ENCODE assay signal across 8 cellular contexts in genomic region chr3:49017229-49017615, GRCh38. TPM values are rescaled to one million over a fixed set of nuclear protein-coding genes. Genes with fewer than 3 reads are reported as not detected.
A peak's percentile ranks its signal among the peaks of the same experiment; 100 is the strongest.
DNase-seq lines count a peak whose midpoint lies in the region; ATAC-seq, FAIRE-seq and TF ChIP-seq lines count a peak whose summit lies in the region.

No MANE protein-coding gene starts in this region.

- intact Hi-C loops in activated T-helper 2 cell treated with anti-CD3 and anti-CD28 coated beads, Interferon-gamma antibody, Interleukin-2, Interleukin-4, amounts not matched to agents 10 μg/mL and 5 μg/mL and 100 μg/mL, durations not matched to agents 14 hours and 24 hours and 36 hours (cut with micrococcal nuclease) = no loop called here

- H3K9me1 ChIP-seq in keratinocyte (ENCODE audit: control insufficient read depth, extremely low read depth, insufficient read depth, low read length) = peaks cover 8% of the 10 kb centered on the region

- peaks cover 21% of the 10 kb centered on the region for H3K4me1 Mint-ChIP-seq in activated T-cell treated with anti-CD3 and anti-CD28 coated beads, Interleukin-2, amount 50 U/mL, for 4 hours (ENCODE audit: low read depth)
- H3K4me1 Mint-ChIP-seq in activated T-helper 2 cell treated with anti-CD3 and anti-CD28 coated beads, Interferon-gamma antibody, Interleukin-2, Interleukin-4, amounts not matched to agents 10 μg/mL and 5 μg/mL and 100 μg/mL, durations not matched to agents 14 hours and 24 hours and 36 hours (ENCODE audit: low read depth) = peaks cover 6% of the 10 kb centered on the region

- dilution Hi-C loops in keratinocyte (cut with MboI; ENCODE audit: extremely low pct_ligation_motif_present, low sequenced_read_pairs) = no loop called here

- H3K9me3 ChIP-seq in keratinocyte (ENCODE audit: control insufficient read depth, low read depth, low read length) (no peaks in the 10 kb centered on the region), thoracic aorta (no peaks in the 10 kb centered on the region)

- no peak overlapping the region for H3K27ac Mint-ChIP-seq in activated T-helper 2 cell treated with anti-CD3 and anti-CD28 coated beads, Interferon-gamma antibody, Interleukin-2, Interleukin-4, amounts not matched to agents 10 μg/mL and 5 μg/mL and 100 μg/mL, durations not matched to agents 14 hours and 24 hours and 36 hours

- no peaks in the 10 kb centered on the region for H3K9me3 Mint-ChIP-seq in activated T-cell treated with anti-CD3 and anti-CD28 coated beads, Interleukin-2, amount 50 U/mL, for 4 hours
- no peaks in the 10 kb centered on the region for H3K9me3 Mint-ChIP-seq in activated T-helper 2 cell treated with anti-CD3 and anti-CD28 coated beads, Interferon-gamma antibody, Interleukin-2, Interleukin-4, amounts not matched to agents 10 μg/mL and 5 μg/mL and 100 μg/mL, durations not matched to agents 14 hours and 24 hours and 36 hours

- FAIRE-seq in keratinocyte (lab: Jason Lieb, UNC) = no peak

- no peaks in the 10 kb centered on the region for H3K27me3 Mint-ChIP-seq in activated T-cell treated with anti-CD3 and anti-CD28 coated beads, Interleukin-2, amount 50 U/mL, for 4 hours (ENCODE audit: low read depth)
- H3K27me3 Mint-ChIP-seq in activated T-helper 2 cell treated with anti-CD3 and anti-CD28 coated beads, Interferon-gamma antibody, Interleukin-2, Interleukin-4, amounts not matched to agents 10 μg/mL and 5 μg/mL and 100 μg/mL, durations not matched to agents 14 hours and 24 hours and 36 hours (ENCODE audit: low read depth) = no peaks in the 10 kb centered on the region

- peak overlapping the region; percentile 14 for H3K27ac ChIP-seq in keratinocyte (ENCODE audit: control insufficient read depth, insufficient read depth, low read length)
- H3K27ac ChIP-seq in thoracic aorta = peak overlapping the region in 1 of 2 donors; percentile 73

- no peaks in the 10 kb centered on the region for H3K27me3 ChIP-seq in keratinocyte (ENCODE audit: control insufficient read depth, extremely low read depth, insufficient read depth, low read length)
- H3K27me3 ChIP-seq in thoracic aorta (replicated peaks; ENCODE audit: insufficient read depth) = no peaks in the 10 kb centered on the region

- TF ChIP-seq CTCF in keratinocyte (optimal IDR thresholded peaks at IDR 0.05 in 1 of 3, IDR thresholded peaks at IDR 0.05 in 1 of 3, conservative IDR thresholded peaks at IDR 0.05 in 1 of 3; ENCODE audit: extremely low read depth in 1 of 3, insufficient read depth in 2 of 3, low read length in 3 of 3) = no peak
- no peak for TF ChIP-seq CTCF in thoracic aorta (IDR thresholded peaks at IDR 0.05)
- TF ChIP-seq CTCF in GM13976 (IDR thresholded peaks at IDR 0.05; ENCODE audit: borderline replicate concordance, control extremely low read depth, extremely low read depth, insufficient read depth, missing control alignments) = no peak

- peak overlapping the region; percentile 53 to 86 (median 82) for H3K4me3 ChIP-seq in keratinocyte (ENCODE audit: control insufficient read depth in 2 of 3, extremely low read depth in 1 of 3, insufficient read depth in 2 of 3, low read depth in 1 of 3, low read length in 3 of 3)
- peak overlapping the region; percentile 85 for H3K4me3 ChIP-seq in thoracic aorta

- DNase-seq in activated T-cell treated with anti-CD3 and anti-CD28 coated beads, Interleukin-2, amount 50 U/mL, for 4 hours = no peak
- DNase-seq in activated T-cell treated with anti-CD3 and anti-CD28 coated beads, Interleukin-2, amount 50 U/mL, for 48 hours = no peak
- DNase-seq in activated T-helper 2 cell treated with anti-CD3 and anti-CD28 coated beads, Interferon-gamma antibody, Interleukin-2, Interleukin-4, amounts not matched to agents 10 μg/mL and 5 μg/mL and 100 μg/mL, durations not matched to agents 14 hours and 24 hours and 36 hours (ENCODE audit: low spot score) = no peak
- DNase-seq in keratinocyte (ENCODE audit: low read depth, low spot score) = no peak
- no peak for DNase-seq in thoracic aorta (ENCODE audit: low spot score)
- no peak for DNase-seq in epidermal melanocyte (ENCODE audit: insufficient read length, low spot score)
- DNase-seq in NCI-H2107 treated with DMSO at 0.1 percent for 48 hours (lab: John Stamatoyannopoulos, UW; ENCODE audit: unreplicated experiment) = no peak
- DNase-seq in GM13976 (ENCODE audit: low spot score) = no peak

- H2AFZ ChIP-seq in keratinocyte (ENCODE audit: control insufficient read depth, low read length) = no peak overlapping the region

- H3K9ac ChIP-seq in keratinocyte (ENCODE audit: control insufficient read depth, extremely low read depth, insufficient read depth, low read length) = peak overlapping the region; percentile 78

- peaks cover 12% of the 10 kb centered on the region for H3K36me3 Mint-ChIP-seq in activated T-cell treated with anti-CD3 and anti-CD28 coated beads, Interleukin-2, amount 50 U/mL, for 4 hours (ENCODE audit: insufficient read depth)
- H3K36me3 Mint-ChIP-seq in activated T-helper 2 cell treated with anti-CD3 and anti-CD28 coated beads, Interferon-gamma antibody, Interleukin-2, Interleukin-4, amounts not matched to agents 10 μg/mL and 5 μg/mL and 100 μg/mL, durations not matched to agents 14 hours and 24 hours and 36 hours (ENCODE audit: low read depth) = peaks cover 32% of the 10 kb centered on the region

- peak overlapping the region; percentile 95 for H3K4me3 Mint-ChIP-seq in activated T-cell treated with anti-CD3 and anti-CD28 coated beads, Interleukin-2, amount 50 U/mL, for 4 hours
- peak overlapping the region; percentile 95 for H3K4me3 Mint-ChIP-seq in activated T-helper 2 cell treated with anti-CD3 and anti-CD28 coated beads, Interferon-gamma antibody, Interleukin-2, Interleukin-4, amounts not matched to agents 10 μg/mL and 5 μg/mL and 100 μg/mL, durations not matched to agents 14 hours and 24 hours and 36 hours (ENCODE audit: low read depth)

- peaks cover 24% of the 10 kb centered on the region for H4K20me1 ChIP-seq in keratinocyte (ENCODE audit: control insufficient read depth, extremely low read depth, insufficient read depth, low read length)

- peaks cover 37% of the 10 kb centered on the region for H3K79me2 ChIP-seq in keratinocyte (ENCODE audit: control insufficient read depth, insufficient read depth, low read length)

- H3K4me2 ChIP-seq in keratinocyte (ENCODE audit: control insufficient read depth, extremely low read depth, insufficient read depth, low read depth, low read length) = peak overlapping the region; percentile 99

- in situ Hi-C loops in GM13976 (cut with MboI; ENCODE audit: low sequenced_read_pairs, unreplicated experiment) = no loop called here

- no peak for ATAC-seq in activated T-cell treated with anti-CD3 and anti-CD28 coated beads, Interleukin-2, amount 50 U/mL, for 4 hours
- no peak for ATAC-seq in thoracic aorta (ENCODE audit: insufficient number of reproducible peaks, low FRiP score, low read depth)

- H3K4me1 ChIP-seq in keratinocyte (ENCODE audit: control insufficient read depth, extremely low read depth, insufficient read depth, low read length) (peaks cover 32% of the 10 kb centered on the region), thoracic aorta (ENCODE audit: control insufficient read depth in 1 of 2, low read depth in 2 of 2) (peaks cover 25 to 31% of the 10 kb centered on the region in 2 donors)

- H3K36me3 ChIP-seq in keratinocyte (ENCODE audit: control insufficient read depth in 2 of 2, extremely low read depth in 1 of 2, insufficient read depth in 2 of 2, low read length in 2 of 2) (peaks cover 15 to 43% of the 10 kb centered on the region in 2 experiments), thoracic aorta (peaks cover 26% of the 10 kb centered on the region)

RNA-seq across cellular contexts. Expression of gene DALRD3, which starts 1.2 kb away (rescaled TPM):
- total RNA-seq in activated T-cell treated with anti-CD3 and anti-CD28 coated beads, Interleukin-2, amount 50 U/mL, for 4 hours = 10 to 100 TPM; 23.9 to 32.3 (median 25.4) TPM
- total RNA-seq in activated T-helper 2 cell treated with anti-CD3 and anti-CD28 coated beads, Interferon-gamma antibody, Interleukin-2, Interleukin-4, amounts not matched to agents 10 μg/mL and 5 μg/mL and 100 μg/mL, durations not matched to agents 14 hours and 24 hours and 36 hours = 30.4 and 30.5 TPM in 2 replicates
- polyA plus RNA-seq in keratinocyte = 33.7 to 41.1 TPM (median 37.8 TPM) in 3 replicates
- 3.5 TPM for polyA plus RNA-seq in keratinocyte (2011; ENCODE audit: low read depth)
- 31.3 and 40.4 TPM in 2 replicates for polyA plus RNA-seq in keratinocyte (2011; cell fraction: cytosol; rRNA removed)
- 60.2 and 67.6 TPM in 2 replicates for polyA plus RNA-seq in keratinocyte (2011; cell fraction: nucleus; rRNA removed)
- polyA plus RNA-seq in keratinocyte (2012; ENCODE audit: low replicate concordance) = 21.7 and 23.7 TPM in 2 replicates
- polyA minus RNA-seq in keratinocyte = 45.5 to 64.0 TPM (median 55.2 TPM) in 3 replicates
- polyA minus RNA-seq in keratinocyte (2011; cell fraction: cytosol; rRNA and poly(A)+ RNA removed) = 30.5 TPM
- polyA minus RNA-seq in keratinocyte (2011; cell fraction: nucleus; rRNA and poly(A)+ RNA removed) = 13.6 and 14.7 TPM in 2 replicates
- 10 to 100 TPM; 16.8 to 36.8 TPM for total RNA-seq in thoracic aorta

RNA-seq across cellular contexts. Expression of gene NDUFAF3, which starts 4.7 kb away (rescaled TPM):
- total RNA-seq in activated T-cell treated with anti-CD3 and anti-CD28 coated beads, Interleukin-2, amount 50 U/mL, for 4 hours = 100 to 1,000 TPM; 138 to 155 (median 147) TPM
- 118 and 120 TPM in 2 replicates for total RNA-seq in activated T-helper 2 cell treated with anti-CD3 and anti-CD28 coated beads, Interferon-gamma antibody, Interleukin-2, Interleukin-4, amounts not matched to agents 10 μg/mL and 5 μg/mL and 100 μg/mL, durations not matched to agents 14 hours and 24 hours and 36 hours
- polyA plus RNA-seq in keratinocyte = 38.3 to 70.1 TPM (median 44.8 TPM) in 3 replicates
- 4.1 TPM for polyA plus RNA-seq in keratinocyte (2011; ENCODE audit: low read depth)
- 28.0 and 57.0 TPM in 2 replicates for polyA plus RNA-seq in keratinocyte (2011; cell fraction: cytosol; rRNA removed)
- 12.7 and 19.8 TPM in 2 replicates for polyA plus RNA-seq in keratinocyte (2011; cell fraction: nucleus; rRNA removed)
- 44.0 and 109 TPM in 2 replicates for polyA plus RNA-seq in keratinocyte (2012; ENCODE audit: low replicate concordance)
- 26.2 to 69.4 TPM (median 48.3 TPM) in 3 replicates for polyA minus RNA-seq in keratinocyte
- 92.1 TPM for polyA minus RNA-seq in keratinocyte (2011; cell fraction: cytosol; rRNA and poly(A)+ RNA removed)
- polyA minus RNA-seq in keratinocyte (2011; cell fraction: nucleus; rRNA and poly(A)+ RNA removed) = 15.6 and 19.4 TPM in 2 replicates
- 100 to 1,000 TPM in 1 of 2 donors, 10 to 100 TPM in 1; 65.7 to 164 TPM for total RNA-seq in thoracic aorta

RNA-seq across cellular contexts. Expression of gene WDR6, which starts 10.0 kb away (rescaled TPM):
- total RNA-seq in activated T-cell treated with anti-CD3 and anti-CD28 coated beads, Interleukin-2, amount 50 U/mL, for 4 hours = 100 to 1,000 TPM; 147 to 163 (median 155) TPM
- total RNA-seq in activated T-helper 2 cell treated with anti-CD3 and anti-CD28 coated beads, Interferon-gamma antibody, Interleukin-2, Interleukin-4, amounts not matched to agents 10 μg/mL and 5 μg/mL and 100 μg/mL, durations not matched to agents 14 hours and 24 hours and 36 hours = 161 and 167 TPM in 2 replicates
- polyA plus RNA-seq in keratinocyte = 61.5 to 90.9 TPM (median 77.4 TPM) in 3 replicates
- 16.0 TPM for polyA plus RNA-seq in keratinocyte (2011; ENCODE audit: low read depth)
- polyA plus RNA-seq in keratinocyte (2011; cell fraction: cytosol; rRNA removed) = 27.0 and 50.3 TPM in 2 replicates
- 234 and 261 TPM in 2 replicates for polyA plus RNA-seq in keratinocyte (2011; cell fraction: nucleus; rRNA removed)
- 42.1 and 80.2 TPM in 2 replicates for polyA plus RNA-seq in keratinocyte (2012; ENCODE audit: low replicate concordance)
- polyA minus RNA-seq in keratinocyte = 123 to 316 TPM (median 125 TPM) in 3 replicates
- polyA minus RNA-seq in keratinocyte (2011; cell fraction: cytosol; rRNA and poly(A)+ RNA removed) = 73.7 TPM
- polyA minus RNA-seq in keratinocyte (2011; cell fraction: nucleus; rRNA and poly(A)+ RNA removed) = 82.5 and 93.1 TPM in 2 replicates
- total RNA-seq in thoracic aorta = 100 to 1,000 TPM in 1 of 2 donors, 10 to 100 TPM in 1; 89.9 to 121 TPM

RNA-seq across cellular contexts. Expression of gene IMPDH2, which starts 12.0 kb away (rescaled TPM):
- total RNA-seq in activated T-cell treated with anti-CD3 and anti-CD28 coated beads, Interleukin-2, amount 50 U/mL, for 4 hours = 100 to 1,000 TPM; 664 to 769 (median 721) TPM
- total RNA-seq in activated T-helper 2 cell treated with anti-CD3 and anti-CD28 coated beads, Interferon-gamma antibody, Interleukin-2, Interleukin-4, amounts not matched to agents 10 μg/mL and 5 μg/mL and 100 μg/mL, durations not matched to agents 14 hours and 24 hours and 36 hours = 412 and 416 TPM in 2 replicates
- 199 to 221 TPM (median 210 TPM) in 3 replicates for polyA plus RNA-seq in keratinocyte
- 255 TPM for polyA plus RNA-seq in keratinocyte (2011; ENCODE audit: low read depth)
- 147 and 165 TPM in 2 replicates for polyA plus RNA-seq in keratinocyte (2011; cell fraction: cytosol; rRNA removed)
- 194 and 201 TPM in 2 replicates for polyA plus RNA-seq in keratinocyte (2011; cell fraction: nucleus; rRNA removed)
- 177 and 251 TPM in 2 replicates for polyA plus RNA-seq in keratinocyte (2012; ENCODE audit: low replicate concordance)
- polyA minus RNA-seq in keratinocyte = 146 to 450 TPM (median 412 TPM) in 3 replicates
- 294 TPM for polyA minus RNA-seq in keratinocyte (2011; cell fraction: cytosol; rRNA and poly(A)+ RNA removed)
- 89.9 and 104 TPM in 2 replicates for polyA minus RNA-seq in keratinocyte (2011; cell fraction: nucleus; rRNA and poly(A)+ RNA removed)
- total RNA-seq in thoracic aorta = 10 to 100 TPM; 56.0 to 96.2 TPM

RNA-seq across cellular contexts. Expression of gene P4HTM, which starts 27.2 kb away (rescaled TPM):
- total RNA-seq in activated T-cell treated with anti-CD3 and anti-CD28 coated beads, Interleukin-2, amount 50 U/mL, for 4 hours = 10 to 100 TPM; 25.7 to 28.2 (median 26.3) TPM
- 37.8 and 39.1 TPM in 2 replicates for total RNA-seq in activated T-helper 2 cell treated with anti-CD3 and anti-CD28 coated beads, Interferon-gamma antibody, Interleukin-2, Interleukin-4, amounts not matched to agents 10 μg/mL and 5 μg/mL and 100 μg/mL, durations not matched to agents 14 hours and 24 hours and 36 hours
- 0.93 to 1.1 TPM (median 0.99 TPM) in 3 replicates for polyA plus RNA-seq in keratinocyte
- 5.1 TPM for polyA plus RNA-seq in keratinocyte (2011; ENCODE audit: low read depth)
- polyA plus RNA-seq in keratinocyte (2011; cell fraction: cytosol; rRNA removed) = 0.27 and 0.32 TPM in 2 replicates
- 3.8 and 3.9 TPM in 2 replicates for polyA plus RNA-seq in keratinocyte (2011; cell fraction: nucleus; rRNA removed)
- polyA plus RNA-seq in keratinocyte (2012; ENCODE audit: low replicate concordance) = 0.76 and 3.6 TPM in 2 replicates
- polyA minus RNA-seq in keratinocyte = 1.3 to 2.1 TPM (median 1.6 TPM) in 3 replicates
- polyA minus RNA-seq in keratinocyte (2011; cell fraction: cytosol; rRNA and poly(A)+ RNA removed) = 5.4 TPM
- 2.9 and 3.1 TPM in 2 replicates for polyA minus RNA-seq in keratinocyte (2011; cell fraction: nucleus; rRNA and poly(A)+ RNA removed)
- 10 to 100 TPM; 57.6 to 75.1 TPM for total RNA-seq in thoracic aorta
